In genomic region chr6:42046491-42047219, GRCh38 we compare ENCODE assay signal across 8 cellular contexts. TPM values are rescaled to one million over a fixed set of nuclear protein-coding genes. Genes with fewer than 3 reads are reported as not detected.
DNase-seq lines count a peak whose midpoint lies in the region; ATAC-seq and TF ChIP-seq lines count a peak whose summit lies in the region.

No MANE protein-coding gene starts in this region.

- CTCF ChIA-PET in CD8-positive, alpha-beta T cell (lab: Charles Lee): interaction anchor here (0.7 to 14.5 kb wide), 11 partner anchors 16 to 261 kb away, joined by 3 to 184 read pairs (median 27); partner anchors contain the start of genes BYSL, CCND3, MED20 and PRICKLE4
- CTCF ChIA-PET in RWPE1 (lab: Yijun Ruan, JAX): interaction anchor here (0.5 to 0.7 kb wide), 4 partner anchors 110 to 1957 kb away, joined by 3 to 5 read pairs (median 4); no protein-coding TSS in a partner anchor

- peak overlapping the region; percentile 89 for H3K27ac ChIP-seq in CD8-positive, alpha-beta T cell (ENCODE audit: low read depth, low read length)
- H3K27ac ChIP-seq in RWPE1 (peak overlapping the region; percentile 98), ovary (peak overlapping the region; percentile 82 to 90)

- peak overlapping the region; percentile 95 for H3K4me3 Mint-ChIP-seq in CD8-positive, alpha-beta T cell
- H3K4me3 Mint-ChIP-seq in effector memory CD8-positive, alpha-beta T cell: peak overlapping the region; percentile 89 to 94

- ATAC-seq in CD8-positive, alpha-beta T cell: no peak
- ATAC-seq in effector memory CD8-positive, alpha-beta T cell (replicated peaks): no peak

- no peak for TF ChIP-seq EP300 in ovary (IDR thresholded peaks at IDR 0.05)

- peaks cover 16% of the 10 kb centered on the region for H3K36me3 ChIP-seq in CD8-positive, alpha-beta T cell (ENCODE audit: insufficient read depth, low read length)
- no peaks in the 10 kb centered on the region for H3K36me3 ChIP-seq in ovary

- no peak for TF ChIP-seq CTCF in CD8-positive, alpha-beta T cell (IDR thresholded peaks at IDR 0.05)
- TF ChIP-seq CTCF in RWPE1 (conservative IDR thresholded peaks at IDR 0.05; ENCODE audit: low read depth): no peak
- no peak for TF ChIP-seq CTCF in ovary (IDR thresholded peaks at IDR 0.05)

- H3K9me3 ChIP-seq in CD8-positive, alpha-beta T cell (ENCODE audit: low read length): no peaks in the 10 kb centered on the region
- H3K9me3 ChIP-seq in ovary: no peaks in the 10 kb centered on the region

- H3K27me3 ChIP-seq in CD8-positive, alpha-beta T cell (ENCODE audit: insufficient read depth, low read length): no peaks in the 10 kb centered on the region
- no peaks in the 10 kb centered on the region for H3K27me3 ChIP-seq in ovary

- intact Hi-C loops in CD8-positive, alpha-beta T cell (cut with DNase I, micrococcal nuclease): loop anchor here (2.0 to 10.0 kb wide), 4 partner anchors 882 to 1126 kb away; partner anchors contain the start of genes NFYA (in 2 of the 2), OARD1 (in 2 of the 2), CNPY3 (in 1 of the 2) and SRF (in 1 of the 2)
- intact Hi-C loops in ovary (cut with DNase I): loop anchor here in 3 of 4 donors (5.0 to 10.0 kb wide), 2 partner anchors 112 to 259 kb away; partner anchors contain the start of gene TOMM6 (in 2 of the 3)

- H3K4me3 ChIP-seq in CD8-positive, alpha-beta T cell (ENCODE audit: low read depth, low read length): peak overlapping the region; percentile 99
- H3K4me3 ChIP-seq in ovary: no peak overlapping the region

- H3K27ac Mint-ChIP-seq in CD8-positive, alpha-beta T cell: peak overlapping the region; percentile 97
- peak overlapping the region; percentile 91 to 98 for H3K27ac Mint-ChIP-seq in effector memory CD8-positive, alpha-beta T cell

- POLR2A ChIA-PET in CD8-positive, alpha-beta T cell (lab: Charles Lee): interaction anchor here (0.8 to 9.3 kb wide), 8 partner anchors 9 to 260 kb away, joined by 3 to 58 read pairs (median 5); partner anchors contain the start of genes BYSL, CCND3, MED20 and TOMM6
- POLR2A ChIA-PET in RWPE1 (lab: Yijun Ruan, JAX; ENCODE audit: low non-redundant PET): no interaction called here

- no peaks in the 10 kb centered on the region for H3K27me3 Mint-ChIP-seq in CD8-positive, alpha-beta T cell (ENCODE audit: low read depth)
- no peaks in the 10 kb centered on the region for H3K27me3 Mint-ChIP-seq in effector memory CD8-positive, alpha-beta T cell

- H3K4me1 ChIP-seq in CD8-positive, alpha-beta T cell (ENCODE audit: insufficient read depth, low read length): peaks cover 57% of the 10 kb centered on the region
- H3K4me1 ChIP-seq in ovary (ENCODE audit: insufficient read depth): peaks cover 7% of the 10 kb centered on the region

- WGBS in ovary, 3 donors: 38 to 47% (median 44%) methylated on average over 12 of the region's 12 CpGs

- no peak for TF ChIP-seq POLR2A in ovary (IDR thresholded peaks at IDR 0.05)

- peaks cover 74% of the 10 kb centered on the region for H3K4me1 Mint-ChIP-seq in CD8-positive, alpha-beta T cell (ENCODE audit: low read depth)
- H3K4me1 Mint-ChIP-seq in effector memory CD8-positive, alpha-beta T cell (ENCODE audit: low read depth in 2 of 2): peaks cover 66 to 71% of the 10 kb centered on the region in 2 donors

- no peaks in the 10 kb centered on the region for H3K9me3 Mint-ChIP-seq in CD8-positive, alpha-beta T cell
- H3K9me3 Mint-ChIP-seq in effector memory CD8-positive, alpha-beta T cell: no peaks in the 10 kb centered on the region

- H3K36me3 Mint-ChIP-seq in CD8-positive, alpha-beta T cell: peaks cover 55% of the 10 kb centered on the region
- peaks cover 53% of the 10 kb centered on the region for H3K36me3 Mint-ChIP-seq in effector memory CD8-positive, alpha-beta T cell (ENCODE audit: insufficient read depth)

- no peak for DNase-seq in CD8-positive, alpha-beta T cell
- DNase-seq in RWPE1 (ENCODE audit: low spot score): no peak
- no peak for DNase-seq in effector memory CD8-positive, alpha-beta T cell
- DNase-seq in ovary: no peak
- no peak for DNase-seq in occipital lobe (lab: John Stamatoyannopoulos, UW)
- no peak for DNase-seq in stimulated activated CD4-positive, alpha-beta T cell treated with anti-CD3 and anti-CD28 coated beads, Interleukin-2, amount 100 ng/mL, for 24 hours
- DNase-seq in amniotic stem cell (lab: John Stamatoyannopoulos, UW): no peak
- no peak for DNase-seq in mesenteric fat pad (ENCODE audit: low spot score)

RNA-seq across cellular contexts. Expression of gene TAF8, which starts 3.7 kb away (rescaled TPM):
- total RNA-seq in CD8-positive, alpha-beta T cell: 10 to 100 TPM; 24.6 to 33.3 TPM
- 10 to 100 TPM in 6 of 7 donors, 1 to 10 TPM in 1; 9.8 to 21.3 (median 18.4) TPM for total RNA-seq in ovary
- 1 to 10 TPM; 9.2 to 9.6 TPM for polyA plus RNA-seq in ovary
- total RNA-seq in occipital lobe: 4.8 TPM
- total RNA-seq in mesenteric fat pad: 36.8 TPM
